28 cellular contexts compared by ENCODE assay signal in genomic region chr3:102123590-102124190, GRCh38.
A peak's percentile ranks its signal among the peaks of the same experiment; 100 is the strongest.
DNase-seq lines count a peak whose midpoint lies in the region; FAIRE-seq and TF ChIP-seq lines count a peak whose summit lies in the region.
"Had no signal": no experiment of that assay in that cellular context is flagged by ENCODE, and none has a peak within 500 bp of the region (broad histone marks: within the 10 kb centered on the region; RNA-seq: fewer than 3 reads in every experiment).

No MANE protein-coding gene starts in this region.

- peaks cover 36% of the 10 kb centered on the region for H3K9me3 ChIP-seq in left ventricle myocardium inferior (replicated peaks)
- H3K9me3 ChIP-seq in keratinocyte (ENCODE audit: control insufficient read depth, low read depth, low read length): no peaks in the 10 kb centered on the region
- H3K9me3 ChIP-seq in sigmoid colon: no peaks in the 10 kb centered on the region

- TF ChIP-seq POLR2A in sigmoid colon (IDR thresholded peaks at IDR 0.05): no peak

- peak overlapping the region; percentile 68 for H3K4me2 ChIP-seq in keratinocyte (ENCODE audit: control insufficient read depth, extremely low read depth, insufficient read depth, low read depth, low read length)

- no peaks in the 10 kb centered on the region for H3K9me1 ChIP-seq in keratinocyte (ENCODE audit: control insufficient read depth, extremely low read depth, insufficient read depth, low read length)

- peak overlapping the region; percentile 60 for H2AFZ ChIP-seq in keratinocyte (ENCODE audit: control insufficient read depth, low read length)

- FAIRE-seq in keratinocyte (lab: Jason Lieb, UNC): peak; percentile 84
- FAIRE-seq in urothelium cell line (lab: Jason Lieb, UNC): peak; percentile 9
- FAIRE-seq: A204.1, H1 had no signal

- H3K9ac ChIP-seq in keratinocyte (ENCODE audit: control insufficient read depth, extremely low read depth, insufficient read depth, low read length): peak overlapping the region; percentile 69

- peak overlapping the region; percentile 62 for H3K27ac ChIP-seq in left ventricle myocardium inferior (replicated peaks)
- H3K27ac ChIP-seq in keratinocyte (ENCODE audit: control insufficient read depth, insufficient read depth, low read length): peak overlapping the region; percentile 97
- H3K27ac ChIP-seq in sigmoid colon: peak overlapping the region in 1 of 4 donors; percentile 29
- H3K27ac ChIP-seq: SJCRH30, transverse colon had no signal

- peaks cover 12% of the 10 kb centered on the region for H3K36me3 Mint-ChIP-seq in chondrocyte (ENCODE audit: low read depth)

- TF ChIP-seq CTCF in left ventricle myocardium inferior (IDR thresholded peaks at IDR 0.05; ENCODE audit: borderline replicate concordance): no peak
- no peak for TF ChIP-seq CTCF in chondrocyte (IDR thresholded peaks at IDR 0.05)
- no peak for TF ChIP-seq CTCF in keratinocyte (optimal IDR thresholded peaks at IDR 0.05 in 1 of 3, IDR thresholded peaks at IDR 0.05 in 1 of 3, conservative IDR thresholded peaks at IDR 0.05 in 1 of 3; ENCODE audit: extremely low read depth in 1 of 3, insufficient read depth in 2 of 3, low read length in 3 of 3)
- TF ChIP-seq CTCF in sigmoid colon (IDR thresholded peaks at IDR 0.05): no peak

- no peak for DNase-seq in left ventricle myocardium inferior
- DNase-seq in cardiac septum (ENCODE audit: low spot score): no peak
- DNase-seq in chondrocyte (ENCODE audit: low spot score): no peak
- DNase-seq in keratinocyte (ENCODE audit: low read depth, low spot score): no peak
- no peak for DNase-seq in urothelium cell line (ENCODE audit: low spot score)
- no peak for DNase-seq in sigmoid colon
- no peak for DNase-seq in NCI-H510A (lab: John Stamatoyannopoulos, UW)
- DNase-seq in GOT3 (lab: John Stamatoyannopoulos, UW): no peak
- DNase-seq: activated B cell treated with CpG ODN at 0.5 μM for 24 hours; activated CD8-positive, alpha-beta T cell treated with anti-CD3 and anti-CD28 coated beads for 36 hours; activated naive CD8-positive, alpha-beta T cell treated with anti-CD3 and anti-CD28 coated beads, Interleukin-2, amount 10 ng/mL, durations not matched to agents 7 days and 5 days; activated T-cell treated with anti-CD3 and anti-CD28 coated beads, Interleukin-2, amount 50 U/mL, for 72 hours; C1 segment of cervical spinal cord; effector memory CD8-positive, alpha-beta T cell; gastrocnemius medialis; naive thymus-derived CD8-positive, alpha-beta T cell; NCI-H1694; NCI-H2227 treated with DMSO at 0.1 percent for 48 hours; SJCRH30; stimulated activated CD4-positive, alpha-beta T cell treated with anti-CD3 and anti-CD28 coated beads, Interleukin-15, amount 100 ng/mL, for 24 hours; stimulated activated naive B cell treated with anti-CD40 and anti-IgM and Interleukin-4, amounts not matched to agents 10 μg/mL and 1 μg/mL and 100 μg/mL, for 72 hours; T-helper 17 cell; transverse colon had no signal

- H3K27ac Mint-ChIP-seq in chondrocyte (ENCODE audit: unreplicated experiment): peak overlapping the region; percentile 66
- H3K27ac Mint-ChIP-seq: activated B cell treated with CpG ODN at 0.5 μM for 24 hours; activated CD8-positive, alpha-beta T cell treated with anti-CD3 and anti-CD28 coated beads for 36 hours; activated naive CD8-positive, alpha-beta T cell treated with anti-CD3 and anti-CD28 coated beads, Interleukin-2, amount 10 ng/mL, durations not matched to agents 7 days and 5 days; activated T-cell treated with anti-CD3 and anti-CD28 coated beads, Interleukin-2, amount 50 U/mL, for 72 hours; effector memory CD8-positive, alpha-beta T cell; progenitor cell of endocrine pancreas; stimulated activated naive B cell treated with anti-CD40 and anti-IgM and Interleukin-4, amounts not matched to agents 10 μg/mL and 1 μg/mL and 100 μg/mL, for 72 hours; T-helper 17 cell had no signal

- no peaks in the 10 kb centered on the region for H3K27me3 ChIP-seq in left ventricle myocardium inferior (ENCODE audit: low read depth)
- H3K27me3 ChIP-seq in keratinocyte (ENCODE audit: control insufficient read depth, extremely low read depth, insufficient read depth, low read length): no peaks in the 10 kb centered on the region
- H3K27me3 ChIP-seq in sigmoid colon: no peaks in the 10 kb centered on the region
- H3K27me3 ChIP-seq: gastrocnemius medialis, SJCRH30, transverse colon had no signal

- TF ChIP-seq EP300 in sigmoid colon (IDR thresholded peaks at IDR 0.05): no peak

- dilution Hi-C loops in keratinocyte (cut with MboI; ENCODE audit: extremely low pct_ligation_motif_present, low sequenced_read_pairs): no loop called here

- H3K79me2 ChIP-seq in keratinocyte (ENCODE audit: control insufficient read depth, insufficient read depth, low read length): no peaks in the 10 kb centered on the region

- H3K9me3 Mint-ChIP-seq in chondrocyte (ENCODE audit: low read depth): peaks cover 25% of the 10 kb centered on the region

- H3K36me3 ChIP-seq in left ventricle myocardium inferior (no peaks in the 10 kb centered on the region), keratinocyte (ENCODE audit: control insufficient read depth in 2 of 2, extremely low read depth in 1 of 2, insufficient read depth in 2 of 2, low read length in 2 of 2) (no peaks in the 10 kb centered on the region), sigmoid colon (no peaks in the 10 kb centered on the region)
- H3K36me3 ChIP-seq: gastrocnemius medialis, SJCRH30, transverse colon had no signal

- H3K4me1 ChIP-seq in left ventricle myocardium inferior: no peaks in the 10 kb centered on the region
- peaks cover 21% of the 10 kb centered on the region for H3K4me1 ChIP-seq in keratinocyte (ENCODE audit: control insufficient read depth, extremely low read depth, insufficient read depth, low read length)
- H3K4me1 ChIP-seq in sigmoid colon: no peaks in the 10 kb centered on the region
- H3K4me1 ChIP-seq: gastrocnemius medialis, SJCRH30 had no signal

- 77 to 82% methylated on average over 2 of the region's 2 CpGs for WGBS in sigmoid colon, 2 donors

- no peaks in the 10 kb centered on the region for H3K27me3 Mint-ChIP-seq in chondrocyte (ENCODE audit: low read depth)
- H3K27me3 Mint-ChIP-seq: activated B cell treated with CpG ODN at 0.5 μM for 24 hours; activated CD8-positive, alpha-beta T cell treated with anti-CD3 and anti-CD28 coated beads for 36 hours; activated naive CD8-positive, alpha-beta T cell treated with anti-CD3 and anti-CD28 coated beads, Interleukin-2, amount 10 ng/mL, durations not matched to agents 7 days and 5 days; central memory CD8-positive, alpha-beta T cell; effector memory CD8-positive, alpha-beta T cell; naive thymus-derived CD8-positive, alpha-beta T cell; progenitor cell of endocrine pancreas; stimulated activated naive B cell treated with anti-CD40 and anti-IgM and Interleukin-4, amounts not matched to agents 10 μg/mL and 1 μg/mL and 100 μg/mL, for 72 hours; T-helper 17 cell had no signal

- intact Hi-C loops in left ventricle myocardium inferior (cut with micrococcal nuclease): no loop called here
- intact Hi-C loops in cardiac septum (cut with DNase I): no loop called here
- intact Hi-C loops in sigmoid colon (cut with DNase I): no loop called here

- H3K4me3 Mint-ChIP-seq in chondrocyte (ENCODE audit: unreplicated experiment): no peak overlapping the region
- H3K4me3 Mint-ChIP-seq: activated B cell treated with CpG ODN at 0.5 μM for 24 hours; activated CD8-positive, alpha-beta T cell treated with anti-CD3 and anti-CD28 coated beads for 36 hours; activated naive CD8-positive, alpha-beta T cell treated with anti-CD3 and anti-CD28 coated beads, Interleukin-2, amount 10 ng/mL, durations not matched to agents 7 days and 5 days; activated T-cell treated with anti-CD3 and anti-CD28 coated beads, Interleukin-2, amount 50 U/mL, for 72 hours; central memory CD8-positive, alpha-beta T cell; effector memory CD8-positive, alpha-beta T cell; naive thymus-derived CD8-positive, alpha-beta T cell; stimulated activated naive B cell treated with anti-CD40 and anti-IgM and Interleukin-4, amounts not matched to agents 10 μg/mL and 1 μg/mL and 100 μg/mL, for 72 hours; T-helper 17 cell had no signal

- no peaks in the 10 kb centered on the region for H4K20me1 ChIP-seq in keratinocyte (ENCODE audit: control insufficient read depth, extremely low read depth, insufficient read depth, low read length)

- H3K4me1 Mint-ChIP-seq in chondrocyte (ENCODE audit: low read depth): peaks cover 22% of the 10 kb centered on the region
- H3K4me1 Mint-ChIP-seq: activated B cell treated with CpG ODN at 0.5 μM for 24 hours; activated naive CD8-positive, alpha-beta T cell treated with anti-CD3 and anti-CD28 coated beads, Interleukin-2, amount 10 ng/mL, durations not matched to agents 7 days and 5 days; central memory CD8-positive, alpha-beta T cell; T-helper 17 cell had no signal

- no peak overlapping the region for H3K4me3 ChIP-seq in left ventricle myocardium inferior
- H3K4me3 ChIP-seq in keratinocyte (ENCODE audit: control insufficient read depth in 2 of 3, extremely low read depth in 1 of 3, insufficient read depth in 2 of 3, low read depth in 1 of 3, low read length in 3 of 3): no peak overlapping the region
- H3K4me3 ChIP-seq in sigmoid colon: no peak overlapping the region
- H3K4me3 ChIP-seq: gastrocnemius medialis, lung, SJCRH30, transverse colon had no signal
